Comparison of ENCODE assay signal across 11 cellular contexts in genomic region chr6:14109411-14109826, GRCh38. TPM values are rescaled to one million over a fixed set of nuclear protein-coding genes. Genes with fewer than 3 reads are reported as not detected.
DNase-seq lines count a peak whose midpoint lies in the region; ATAC-seq and TF ChIP-seq lines count a peak whose summit lies in the region.
"Had no signal": no experiment of that assay in that cellular context is flagged by ENCODE, and none has a peak within 500 bp of the region (broad histone marks: within the 10 kb centered on the region; RNA-seq: fewer than 3 reads in every experiment).

No MANE protein-coding gene starts in this region.

- POLR2A ChIA-PET in activated CD8-positive, alpha-beta T cell treated with anti-CD3 and anti-CD28 coated beads, Interleukin-2, amount 10 ng/mL, durations not matched to agents 7 days and 5 days (lab: Charles Lee), result interaction anchor here (0.5 to 2.5 kb wide), 4 partner anchors 10 to 398 kb away, joined by 3 to 8 read pairs (median 4); partner anchors contain the start of gene RANBP9

- H3K36me3 Mint-ChIP-seq in CD4-positive, CD25-positive, alpha-beta regulatory T cell, result peaks cover 6% of the 10 kb centered on the region
- H3K36me3 Mint-ChIP-seq in activated CD8-positive, alpha-beta T cell treated with anti-CD3 and anti-CD28 coated beads, Interleukin-2, amount 10 ng/mL, durations not matched to agents 7 days and 5 days (ENCODE audit: low read depth), result peaks cover 7% of the 10 kb centered on the region

- peaks cover 22% of the 10 kb centered on the region for H3K4me1 ChIP-seq in CD4-positive, CD25-positive, alpha-beta regulatory T cell (ENCODE audit: control insufficient read depth, insufficient read depth, low read length, poor library complexity, severe bottlenecking)
- H3K4me1 ChIP-seq in gastrocnemius medialis, result no peaks in the 10 kb centered on the region

- no peak overlapping the region for H3K27ac ChIP-seq in CD4-positive, CD25-positive, alpha-beta regulatory T cell (ENCODE audit: insufficient read depth, low read length, poor library complexity, severe bottlenecking)
- H3K27ac ChIP-seq in gastrocnemius medialis, result no peak overlapping the region
- H3K27ac ChIP-seq: thoracic aorta had no signal

- no peak for TF ChIP-seq POLR2A in gastrocnemius medialis (IDR thresholded peaks at IDR 0.05)

- DNase-seq in CD4-positive, CD25-positive, alpha-beta regulatory T cell, result no peak
- DNase-seq in activated CD8-positive, alpha-beta T cell treated with anti-CD3 and anti-CD28 coated beads, Interleukin-2, amount 10 ng/mL, durations not matched to agents 7 days and 5 days, result no peak
- DNase-seq in Right ventricle myocardium superior, result no peak
- no peak for DNase-seq in activated CD4-positive, CD25-positive, alpha-beta regulatory T cell treated with anti-CD3 and anti-CD28 coated beads, Interleukin-2, amount 50 U/mL, for 72 hours
- DNase-seq in gastrocnemius medialis, result no peak
- DNase-seq in effector CD8-positive, alpha-beta T cell (lab: John Stamatoyannopoulos, UW), result no peak
- DNase-seq: NCI-H524 treated with DMSO at 0.1 percent for 48 hours had no signal

- no peaks in the 10 kb centered on the region for H3K36me3 ChIP-seq in CD4-positive, CD25-positive, alpha-beta regulatory T cell (ENCODE audit: control insufficient read depth, insufficient read depth, low read length)
- no peaks in the 10 kb centered on the region for H3K36me3 ChIP-seq in gastrocnemius medialis
- H3K36me3 ChIP-seq: thoracic aorta had no signal

- H3K9me3 ChIP-seq in CD4-positive, CD25-positive, alpha-beta regulatory T cell (ENCODE audit: control insufficient read depth in 2 of 2, low read length in 2 of 2), result peaks cover 9% of the 10 kb centered on the region in 2 experiments
- H3K9me3 ChIP-seq in gastrocnemius medialis, result no peaks in the 10 kb centered on the region

- in situ Hi-C loops in gastrocnemius medialis (cut with MboI; ENCODE audit: low sequenced_read_pairs in 4 of 4), result no loop called here

- H3K27me3 ChIP-seq in CD4-positive, CD25-positive, alpha-beta regulatory T cell (ENCODE audit: control insufficient read depth, insufficient read depth, low read length), result peaks cover 9% of the 10 kb centered on the region
- peaks cover 0 to 6% (median 5%) of the 10 kb centered on the region in 3 donors for H3K27me3 ChIP-seq in gastrocnemius medialis

- CTCF ChIA-PET in activated CD8-positive, alpha-beta T cell treated with anti-CD3 and anti-CD28 coated beads, Interleukin-2, amount 10 ng/mL, durations not matched to agents 7 days and 5 days (lab: Charles Lee), result interaction anchor here (0.8 to 3.0 kb wide), 6 partner anchors 11 to 65 kb away, joined by 3 to 18 read pairs (median 4); no protein-coding TSS in a partner anchor

- H3K9me3 Mint-ChIP-seq in CD4-positive, CD25-positive, alpha-beta regulatory T cell, result peaks cover 0 to 13% (median 5%) of the 10 kb centered on the region in 7 donors
- H3K9me3 Mint-ChIP-seq in activated CD8-positive, alpha-beta T cell treated with anti-CD3 and anti-CD28 coated beads, Interleukin-2, amount 10 ng/mL, durations not matched to agents 7 days and 5 days (ENCODE audit: insufficient read depth), result peaks cover 23% of the 10 kb centered on the region

- no peak for ATAC-seq in CD4-positive, CD25-positive, alpha-beta regulatory T cell (ENCODE audit: low read depth in 2 of 2)
- peak; percentile 7 for ATAC-seq in GM19324 (IDR thresholded peaks at IDR 0.05; ENCODE audit: low FRiP score, unreplicated experiment)
- ATAC-seq in HG03045 (IDR thresholded peaks at IDR 0.05; ENCODE audit: unreplicated experiment), result peak; percentile 10
- peak; percentile 27 for ATAC-seq in activated CD8-positive, alpha-beta T cell treated with anti-CD3 and anti-CD28 coated beads, Interleukin-2, amount 10 ng/mL, durations not matched to agents 7 days and 5 days
- ATAC-seq in Right ventricle myocardium superior (ENCODE audit: poor library complexity), result no peak
- ATAC-seq in gastrocnemius medialis, result no peak

- peaks cover 14 to 29% (median 18%) of the 10 kb centered on the region in 4 donors for H3K4me1 Mint-ChIP-seq in CD4-positive, CD25-positive, alpha-beta regulatory T cell
- peaks cover 30% of the 10 kb centered on the region for H3K4me1 Mint-ChIP-seq in activated CD8-positive, alpha-beta T cell treated with anti-CD3 and anti-CD28 coated beads, Interleukin-2, amount 10 ng/mL, durations not matched to agents 7 days and 5 days (ENCODE audit: low read depth)
- H3K4me1 Mint-ChIP-seq: nephron had no signal

- peak overlapping the region; percentile 8 to 69 (median 54) for H3K4me3 Mint-ChIP-seq in CD4-positive, CD25-positive, alpha-beta regulatory T cell
- peak overlapping the region; percentile 39 for H3K4me3 Mint-ChIP-seq in activated CD8-positive, alpha-beta T cell treated with anti-CD3 and anti-CD28 coated beads, Interleukin-2, amount 10 ng/mL, durations not matched to agents 7 days and 5 days
- H3K4me3 Mint-ChIP-seq: nephron had no signal

- H3K4me3 ChIP-seq in CD4-positive, CD25-positive, alpha-beta regulatory T cell (ENCODE audit: low read depth, low read length), result no peak overlapping the region
- H3K4me3 ChIP-seq in gastrocnemius medialis, result no peak overlapping the region
- H3K4me3 ChIP-seq: thoracic aorta had no signal

- peak overlapping the region; percentile 39 to 67 (median 44) for H3K27ac Mint-ChIP-seq in CD4-positive, CD25-positive, alpha-beta regulatory T cell
- peak overlapping the region; percentile 61 for H3K27ac Mint-ChIP-seq in activated CD8-positive, alpha-beta T cell treated with anti-CD3 and anti-CD28 coated beads, Interleukin-2, amount 10 ng/mL, durations not matched to agents 7 days and 5 days
- H3K27ac Mint-ChIP-seq: nephron had no signal

- TF ChIP-seq CTCF in gastrocnemius medialis (IDR thresholded peaks at IDR 0.05 in 4 of 5, conservative IDR thresholded peaks at IDR 0.05 in 1 of 5), result no peak

- intact Hi-C loops in Right ventricle myocardium superior (cut with DNase I) (no loop called here), gastrocnemius medialis (cut with DNase I; ENCODE audit: low total_unique reads) (no loop called here)

- peaks cover 32% of the 10 kb centered on the region for H3K27me3 Mint-ChIP-seq in CD4-positive, CD25-positive, alpha-beta regulatory T cell
- H3K27me3 Mint-ChIP-seq in activated CD8-positive, alpha-beta T cell treated with anti-CD3 and anti-CD28 coated beads, Interleukin-2, amount 10 ng/mL, durations not matched to agents 7 days and 5 days (ENCODE audit: low read depth), result peaks cover 10% of the 10 kb centered on the region

RNA-seq across cellular contexts. Expression of gene CD83, which starts 8.2 kb away (rescaled TPM):
- total RNA-seq in CD4-positive, CD25-positive, alpha-beta regulatory T cell, result 76.8 TPM
- 1 to 10 TPM; 2.4 to 5.6 (median 4.2) TPM for polyA plus RNA-seq in CD4-positive, CD25-positive, alpha-beta regulatory T cell
- 10 to 100 TPM; 10.0 to 10.1 TPM for total RNA-seq in activated CD8-positive, alpha-beta T cell treated with anti-CD3 and anti-CD28 coated beads, Interleukin-2, amount 10 ng/mL, durations not matched to agents 7 days and 5 days
- total RNA-seq in Right ventricle myocardium superior (1.6 TPM), gastrocnemius medialis (under 1 TPM in 3 of 4 donors, not detected in 1; 0.27 to 0.72 (median 0.56) TPM)

Comparison
In these comparisons a context has a peak if more than half of its experiments do, and no peak if none do; other contexts are left out.
1. ATAC-seq: peak in GM19324 (single experiment), HG03045 (single experiment) and activated CD8-positive, alpha-beta T cell treated with anti-CD3 and anti-CD28 coated beads, Interleukin-2, amount 10 ng/mL, durations not matched to agents 7 days and 5 days (single experiment); none in CD4-positive, CD25-positive, alpha-beta regulatory T cell (0 of 2), Right ventricle myocardium superior (single experiment) and gastrocnemius medialis (0 of 2).